ENCODE assay signal across 8 cellular contexts in the genomic region with DNA sequence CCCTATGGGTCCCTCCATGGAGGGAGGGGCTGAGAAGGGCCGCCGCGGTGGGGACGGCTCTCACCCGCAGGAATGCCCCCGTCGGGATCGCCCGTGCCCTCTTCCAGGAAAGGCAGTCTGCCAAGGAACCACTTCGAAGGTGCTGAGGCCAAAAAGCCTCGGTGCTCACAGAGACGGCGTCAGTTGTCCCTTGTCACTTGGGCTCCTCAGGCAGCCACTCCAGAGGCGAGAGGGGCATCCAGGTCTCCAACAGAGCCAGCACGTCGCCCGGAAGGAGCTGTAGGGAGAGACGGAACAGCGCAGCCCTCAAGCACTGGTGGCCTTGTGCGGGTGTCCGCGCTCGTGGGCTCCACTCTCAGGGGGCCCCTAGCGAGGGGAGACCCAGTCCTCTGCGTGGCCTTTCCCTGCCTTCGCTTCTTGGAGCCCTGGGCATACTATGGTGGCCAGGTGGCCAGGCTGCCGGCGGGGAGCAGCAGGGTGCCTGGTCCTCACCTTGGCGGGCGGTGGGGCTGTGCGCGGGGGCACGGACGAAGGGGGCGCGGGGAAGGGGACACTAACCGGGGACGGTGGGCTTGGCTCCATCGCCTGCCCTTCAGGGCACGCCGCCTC. TPM values are rescaled to one million over a fixed set of nuclear protein-coding genes. Genes with fewer than 3 reads are reported as not detected.
DNase-seq lines count a peak whose midpoint lies in the region; ATAC-seq and TF ChIP-seq lines count a peak whose summit lies in the region.

No MANE protein-coding gene starts in this region.

- CTCF ChIA-PET in RWPE1 (lab: Yijun Ruan, JAX), result interaction anchor here (0.6 to 2.2 kb wide), 7 partner anchors 10 to 125 kb away, joined by 3 to 9 read pairs (median 4); a partner anchor contains a TSS

- no peak overlapping the region for H3K4ac ChIP-seq in neuronal stem cell (ENCODE audit: low read length)

- H3K9me3 Mint-ChIP-seq in GM23338, result no peaks in the 10 kb centered on the region
- no peaks in the 10 kb centered on the region for H3K9me3 Mint-ChIP-seq in endodermal cell

- no peak overlapping the region for H4K91ac ChIP-seq in neuronal stem cell (ENCODE audit: low read depth, low read length, poor library complexity)

- no peaks in the 10 kb centered on the region for H3K9me2 ChIP-seq in GM23338 (ENCODE audit: insufficient read depth)

- peaks cover 31% of the 10 kb centered on the region for H3K4me1 ChIP-seq in GM23338 (ENCODE audit: insufficient read depth)
- H3K4me1 ChIP-seq in endodermal cell (ENCODE audit: control insufficient read depth, insufficient read depth, low read length), result no peaks in the 10 kb centered on the region
- peaks cover 2 to 5% of the 10 kb centered on the region in 2 donors for H3K4me1 ChIP-seq in neuronal stem cell (ENCODE audit: control insufficient read depth in 2 of 2, insufficient read depth in 1 of 2, low read depth in 1 of 2, low read length in 2 of 2)

- peaks cover 10% of the 10 kb centered on the region; the same call in 1 of the 2 replicates for H4K20me1 ChIP-seq in GM23338 (replicated peaks; ENCODE audit: insufficient read depth)

- TF ChIP-seq CTCF in GM23338 (conservative IDR thresholded peaks at IDR 0.05; ENCODE audit: low read depth in 2 of 2) (no peak), RWPE1 (conservative IDR thresholded peaks at IDR 0.05; ENCODE audit: low read depth) (no peak), endodermal cell (conservative IDR thresholded peaks at IDR 0.05) (no peak)

- H2AFZ ChIP-seq in GM23338, result peak overlapping the region; percentile 74
- H2AFZ ChIP-seq in neuronal stem cell (ENCODE audit: low read length), result peak overlapping the region; percentile 100

- DNase-seq in COR-L47 (lab: John Stamatoyannopoulos, UW), result peak; percentile 43
- DNase-seq in GM23338 (ENCODE audit: low spot score), result no peak
- no peak for DNase-seq in RWPE1 (ENCODE audit: low spot score)
- peak; percentile 67 for DNase-seq in endodermal cell
- no peak for DNase-seq in neuronal stem cell (ENCODE audit: low spot score)
- DNase-seq in NOMO-1 (lab: John Stamatoyannopoulos, UW; ENCODE audit: unreplicated experiment in 2 of 2), result no peak

- peaks cover 4% of the 10 kb centered on the region for H3K79me1 ChIP-seq in neuronal stem cell (ENCODE audit: low read depth, low read length)

- H4K8ac ChIP-seq in neuronal stem cell (ENCODE audit: low read depth, low read length), result peak overlapping the region; percentile 65

- H3K27ac ChIP-seq in GM23338 (ENCODE audit: low read depth) (no peak overlapping the region), RWPE1 (peak overlapping the region; percentile 69), endodermal cell (ENCODE audit: low read depth, low read length) (no peak overlapping the region), neuronal stem cell (replicated peaks; ENCODE audit: low read length) (no peak overlapping the region)

- H2BK15ac ChIP-seq in neuronal stem cell (ENCODE audit: low read length), result peak overlapping the region; percentile 77

- H2BK12ac ChIP-seq in neuronal stem cell (ENCODE audit: low read length), result no peak overlapping the region

- H3K4me1 Mint-ChIP-seq in GM23338 (peaks cover 21% of the 10 kb centered on the region), endodermal cell (no peaks in the 10 kb centered on the region)

- H3K18ac ChIP-seq in neuronal stem cell (ENCODE audit: low read length), result peak overlapping the region; percentile 96

- no peaks in the 10 kb centered on the region for H3K79me2 ChIP-seq in GM23338 (replicated peaks; ENCODE audit: insufficient read depth)

- POLR2A ChIA-PET in RWPE1 (lab: Yijun Ruan, JAX; ENCODE audit: low non-redundant PET), result no interaction called here

- no peaks in the 10 kb centered on the region; the same call in 1 of the 2 replicates for H3K36me3 ChIP-seq in GM23338 (ENCODE audit: insufficient read depth)
- no peaks in the 10 kb centered on the region for H3K36me3 ChIP-seq in endodermal cell (ENCODE audit: control insufficient read depth, insufficient read depth, low read length)
- H3K36me3 ChIP-seq in neuronal stem cell (replicated peaks in 1 of 2; ENCODE audit: control insufficient read depth in 2 of 2, insufficient read depth in 2 of 2, low read length in 2 of 2), result no peaks in the 10 kb centered on the region

- H3K4me2 ChIP-seq in GM23338 (peak overlapping the region; percentile 91), neuronal stem cell (ENCODE audit: insufficient read depth, low read length, poor library complexity, severe bottlenecking) (peak overlapping the region; percentile 91)

- H3K4me3 ChIP-seq in GM23338 (peak overlapping the region; percentile 69), endodermal cell (ENCODE audit: low read length) (peak overlapping the region; percentile 64), neuronal stem cell (ENCODE audit: low read length in 2 of 2) (peak overlapping the region; percentile 65 to 73)

- no peak overlapping the region for H2BK5ac ChIP-seq in neuronal stem cell (ENCODE audit: low read length)

- H3K36me3 Mint-ChIP-seq in GM23338 (ENCODE audit: low read depth) (no peaks in the 10 kb centered on the region), endodermal cell (ENCODE audit: low read depth) (no peaks in the 10 kb centered on the region)

- H3K27me3 Mint-ChIP-seq in GM23338 (ENCODE audit: insufficient read depth, low read depth, poor library complexity) (peaks cover 16% of the 10 kb centered on the region), endodermal cell (ENCODE audit: insufficient read depth) (peaks cover 40% of the 10 kb centered on the region)

- H3K9ac ChIP-seq in endodermal cell (ENCODE audit: extremely low read depth, low read length, poor library complexity, severe bottlenecking) (no peak overlapping the region), neuronal stem cell (ENCODE audit: low read depth, low read length, poor library complexity) (peak overlapping the region; percentile 84)

- WGBS in endodermal cell (ENCODE audit: insufficient coverage in 1 of 2, insufficient read length in 1 of 2), 2 experiments, result 6% methylated on average over 17 to 41 of the region's 41 CpGs
- WGBS in neuronal stem cell (ENCODE audit: extremely low coverage in 2 of 2, insufficient read length in 2 of 2, insufficient replicate concordance in 1 of 2), 2 donors, result no CpG with 5 or more reads among the region's 41 CpGs

- no peaks in the 10 kb centered on the region for H3K9me3 ChIP-seq in endodermal cell (ENCODE audit: control insufficient read depth, low read length)
- peaks cover 0 to 2% of the 10 kb centered on the region in 2 donors for H3K9me3 ChIP-seq in neuronal stem cell (replicated peaks in 1 of 2; ENCODE audit: control insufficient read depth in 2 of 2, insufficient read depth in 1 of 2, low read depth in 1 of 2, low read length in 2 of 2)

- peaks cover 12% of the 10 kb centered on the region; the same call in 1 of the 2 replicates for H3F3A ChIP-seq in GM23338 (replicated peaks; ENCODE audit: low read depth)

- H3K4me3 Mint-ChIP-seq in GM23338 (peak overlapping the region; percentile 63), endodermal cell (peak overlapping the region; percentile 45)

- H3K27me3 ChIP-seq in GM23338 (ENCODE audit: insufficient read depth) (peaks cover 85% of the 10 kb centered on the region), endodermal cell (ENCODE audit: control insufficient read depth, insufficient read depth, low read length, poor library complexity, severe bottlenecking) (peaks cover 94% of the 10 kb centered on the region), neuronal stem cell (ENCODE audit: control insufficient read depth in 3 of 3, insufficient read depth in 3 of 3, low read depth in 1 of 3, low read length in 3 of 3) (peaks cover 34 to 69% (median 59%) of the 10 kb centered on the region in 3 experiments)

- H2BK120ac ChIP-seq in neuronal stem cell (ENCODE audit: low read depth, low read length), result no peak overlapping the region

- peak overlapping the region; percentile 98 for H3K14ac ChIP-seq in neuronal stem cell (ENCODE audit: low read length)

- ATAC-seq in GM23338 (no peak; the same call in 2 of the 3 replicates), HG02885 (IDR thresholded peaks at IDR 0.05; ENCODE audit: poor library complexity, unreplicated experiment) (no peak), HG03108 (IDR thresholded peaks at IDR 0.05; ENCODE audit: unreplicated experiment) (no peak)

- H3K27ac Mint-ChIP-seq in GM23338 (no peak overlapping the region), endodermal cell (no peak overlapping the region)

- H3K23ac ChIP-seq in neuronal stem cell (ENCODE audit: low read depth, low read length, poor library complexity), result peak overlapping the region; percentile 94

- peak overlapping the region; percentile 82 for H2AK5ac ChIP-seq in neuronal stem cell (ENCODE audit: low read depth, low read length)

RNA-seq across cellular contexts. Expression of a gene that starts 1.0 kb away (rescaled TPM):
- 0.21 TPM in 1 of 2 replicates, not detected in the other for total RNA-seq in GM23338 (2014; rRNA removed; shearing (Covaris generic))
- 0.91 TPM in 1 of 2 replicates, not detected in the other for polyA plus RNA-seq in GM23338 (2016; fragmentation: Nextera tagmentation; extraction: Ambion mirVana)
- under 1 TPM in 1 of 2 donors, not detected in 1; 0.22 TPM for total RNA-seq in endodermal cell
- polyA plus RNA-seq in endodermal cell (2013, experiment 1 of 2), result 0.71 TPM
- 1.6 TPM for polyA plus RNA-seq in endodermal cell (2013, experiment 2 of 2)
- 0.32 TPM for polyA plus RNA-seq in neuronal stem cell (2013, experiment 1 of 2)
- 0.28 TPM for polyA plus RNA-seq in neuronal stem cell (2013, experiment 2 of 2)

RNA-seq across cellular contexts. Expression of a gene that starts 26.1 kb away (rescaled TPM):
- 0.16 and 1.3 TPM in 2 replicates for total RNA-seq in GM23338 (2014; rRNA removed; shearing (Covaris generic))
- polyA plus RNA-seq in GM23338 (2016; fragmentation: Nextera tagmentation; extraction: Ambion mirVana), result 0.24 and 0.68 TPM in 2 replicates
- 1 to 10 TPM in 1 of 2 donors, under 1 TPM in 1; 0.22 to 1.3 TPM for total RNA-seq in endodermal cell
- polyA plus RNA-seq in endodermal cell (2013, experiment 1 of 2), result 0.68 TPM
- polyA plus RNA-seq in endodermal cell (2013, experiment 2 of 2), result 0.54 TPM
- 0.35 TPM for polyA plus RNA-seq in neuronal stem cell (2013, experiment 1 of 2)
- polyA plus RNA-seq in neuronal stem cell (2013, experiment 2 of 2), result 0.19 TPM

RNA-seq across cellular contexts. Expression of a gene that starts 59.4 kb away (rescaled TPM):
- total RNA-seq in GM23338 (2014; rRNA removed; shearing (Covaris generic)), result 0.14 TPM in 1 of 2 replicates, not detected in the other
- polyA plus RNA-seq in GM23338 (2016; fragmentation: Nextera tagmentation; extraction: Ambion mirVana), result not detected in 2 replicates
- under 1 TPM; 0.24 to 0.64 TPM for total RNA-seq in endodermal cell
- polyA plus RNA-seq in endodermal cell (2013, experiment 1 of 2), result 0.11 TPM
- 0.25 TPM for polyA plus RNA-seq in endodermal cell (2013, experiment 2 of 2)
- polyA plus RNA-seq in neuronal stem cell (2013, experiment 1 of 2), result 0.26 TPM
- polyA plus RNA-seq in neuronal stem cell (2013, experiment 2 of 2), result 0.29 TPM

RNA-seq across cellular contexts. Expression of a gene that starts 59.5 kb away (rescaled TPM):
- 4.5 and 4.8 TPM in 2 replicates for total RNA-seq in GM23338 (2014; rRNA removed; shearing (Covaris generic))
- 2.1 and 3.9 TPM in 2 replicates for polyA plus RNA-seq in GM23338 (2016; fragmentation: Nextera tagmentation; extraction: Ambion mirVana)
- 1 to 10 TPM; 2.7 to 4.0 TPM for total RNA-seq in endodermal cell
- 5.1 TPM for polyA plus RNA-seq in endodermal cell (2013, experiment 1 of 2)
- 4.6 TPM for polyA plus RNA-seq in endodermal cell (2013, experiment 2 of 2)
- polyA plus RNA-seq in neuronal stem cell (2013, experiment 1 of 2), result 5.4 TPM
- 4.5 TPM for polyA plus RNA-seq in neuronal stem cell (2013, experiment 2 of 2)

Comparison
In these comparisons a context has a peak if more than half of its experiments do, and no peak if none do; other contexts are left out.
1. DNase-seq: peak in COR-L47 (single experiment) and endodermal cell (single experiment); none in GM23338 (single experiment), RWPE1 (single experiment), neuronal stem cell (single experiment) and NOMO-1 (0 of 2).
2. Peak in every context shown above with its lines, with median percentiles within 50 percentile points of each other: H3K4me3 ChIP-seq.